15 cellular contexts compared by ENCODE assay signal in genomic region chr22:47062126-47062525, GRCh38.
DNase-seq lines count a peak whose midpoint lies in the region; ATAC-seq and TF ChIP-seq lines count a peak whose summit lies in the region.
"Had no signal": no experiment of that assay in that cellular context is flagged by ENCODE, and none has a peak within 500 bp of the region (broad histone marks: within the 10 kb centered on the region; RNA-seq: fewer than 3 reads in every experiment).

No MANE protein-coding gene starts in this region.

- H3K27me3 Mint-ChIP-seq in nephron progenitor cell (ENCODE audit: low read depth, poor library complexity) = no peaks in the 10 kb centered on the region
- H3K27me3 Mint-ChIP-seq: CD4-positive, CD25-positive, alpha-beta regulatory T cell had no signal

- DNase-seq in activated effector memory CD4-positive, alpha-beta T cell treated with anti-CD3 and anti-CD28 coated beads, Interleukin-2, amount 50 U/mL, for 16 hours = peak; percentile 25
- no peak for DNase-seq in activated effector memory CD4-positive, alpha-beta T cell treated with Interleukin-2 at 50 U/mL for 16 hours
- DNase-seq in body of pancreas (peak; percentile 44 to 80 (median 77)), nephron progenitor cell (no peak), spleen (peak; percentile 29), epidermal melanocyte (ENCODE audit: insufficient read length, low spot score) (no peak), retina (no peak)
- DNase-seq: 8988T; CD4-positive, CD25-positive, alpha-beta regulatory T cell; DMS53; GF-D8; HCEC 1CT; HFFc6 had no signal

- no peak overlapping the region for H3K4me3 Mint-ChIP-seq in nephron progenitor cell
- H3K4me3 Mint-ChIP-seq: HFFc6 had no signal

- H3K36me3 ChIP-seq in body of pancreas (replicated peaks in 1 of 2; ENCODE audit: insufficient read depth in 1 of 2, low read depth in 2 of 2) = no peaks in the 10 kb centered on the region
- H3K36me3 ChIP-seq in spleen = peaks cover 0 to 90% (median 16%) of the 10 kb centered on the region in 6 donors

- H3K36me3 Mint-ChIP-seq in nephron progenitor cell (ENCODE audit: low read depth) = peaks cover 14% of the 10 kb centered on the region

- no peak overlapping the region for H3K27ac ChIP-seq in body of pancreas
- no peak overlapping the region for H3K27ac ChIP-seq in spleen
- H3K27ac ChIP-seq: BLaER1 treated with 17β-estradiol and CSF1 and Interleukin-3, amounts not matched to agents 10 nM and 100 nM had no signal

- TF ChIP-seq CTCF in body of pancreas (IDR thresholded peaks at IDR 0.05) (no peak), nephron progenitor cell (IDR thresholded peaks at IDR 0.05) (no peak), spleen (IDR thresholded peaks at IDR 0.05 in 8 of 11, conservative IDR thresholded peaks at IDR 0.05 in 3 of 11) (no peak)

- peaks cover 4% of the 10 kb centered on the region for H3K4me1 ChIP-seq in body of pancreas
- H3K4me1 ChIP-seq in spleen = peaks cover 0 to 4% (median 0%) of the 10 kb centered on the region in 6 donors

- H3K9me3 ChIP-seq in body of pancreas = no peaks in the 10 kb centered on the region
- no peaks in the 10 kb centered on the region for H3K9me3 ChIP-seq in spleen
- H3K9me3 ChIP-seq: BLaER1 treated with 17β-estradiol and CSF1 and Interleukin-3, amounts not matched to agents 10 nM and 100 nM had no signal

- peak overlapping the region; percentile 25 for H3K27ac Mint-ChIP-seq in nephron progenitor cell
- H3K27ac Mint-ChIP-seq: CD4-positive, CD25-positive, alpha-beta regulatory T cell; HFFc6 had no signal

- no peaks in the 10 kb centered on the region for H3K9me3 Mint-ChIP-seq in nephron progenitor cell
- H3K9me3 Mint-ChIP-seq: CD4-positive, CD25-positive, alpha-beta regulatory T cell; HFFc6 had no signal

- intact Hi-C loops in body of pancreas (cut with DNase I) = no loop called here
- intact Hi-C loops in spleen (cut with DNase I; ENCODE audit: low total_unique reads) = no loop called here

- TF ChIP-seq POLR2A in body of pancreas (IDR thresholded peaks at IDR 0.05) (no peak), spleen (IDR thresholded peaks at IDR 0.05) (no peak)

- no peaks in the 10 kb centered on the region for H3K4me1 Mint-ChIP-seq in nephron progenitor cell

- H3K27me3 ChIP-seq in body of pancreas = no peaks in the 10 kb centered on the region
- H3K27me3 ChIP-seq in spleen (replicated peaks in 1 of 7) = no peaks in the 10 kb centered on the region
- H3K27me3 ChIP-seq: BLaER1 treated with 17β-estradiol and CSF1 and Interleukin-3, amounts not matched to agents 10 nM and 100 nM had no signal

- ATAC-seq in body of pancreas (peak; percentile 66), HG02938 (IDR thresholded peaks at IDR 0.05; ENCODE audit: unreplicated experiment) (no peak)

- WGBS in body of pancreas, 2 donors = 58 to 69% methylated on average over 10 of the region's 10 CpGs
- WGBS in spleen, 5 donors = 91 to 98% (median 96%) methylated on average over 10 of the region's 10 CpGs

- H3K4me3 ChIP-seq in body of pancreas (no peak overlapping the region), spleen (no peak overlapping the region)
- H3K4me3 ChIP-seq: BLaER1 treated with 17β-estradiol and CSF1 and Interleukin-3, amounts not matched to agents 10 nM and 100 nM had no signal

Comparison
In these comparisons a context has a peak if more than half of its experiments do, and no peak if none do; other contexts are left out.
1. DNase-seq: peak in activated effector memory CD4-positive, alpha-beta T cell treated with anti-CD3 and anti-CD28 coated beads, Interleukin-2, amount 50 U/mL, for 16 hours (single experiment), body of pancreas (4 of 4) and spleen (single experiment); none in activated effector memory CD4-positive, alpha-beta T cell treated with Interleukin-2 at 50 U/mL for 16 hours (single experiment), nephron progenitor cell (single experiment), epidermal melanocyte (single experiment) and retina (single experiment).